In genomic region chr19:54674021-54674617, GRCh38 we compare ENCODE assay signal across 9 cellular contexts. TPM values are rescaled to one million over a fixed set of nuclear protein-coding genes. Genes with fewer than 3 reads are reported as not detected.
DNase-seq lines count a peak whose midpoint lies in the region; ATAC-seq and TF ChIP-seq lines count a peak whose summit lies in the region.
"Had no signal": no experiment of that assay in that cellular context is flagged by ENCODE, and none has a peak within 500 bp of the region (broad histone marks: within the 10 kb centered on the region; RNA-seq: fewer than 3 reads in every experiment).

No MANE protein-coding gene starts in this region.

- no peaks in the 10 kb centered on the region for H3K9me3 ChIP-seq in lower lobe of right lung

- ATAC-seq in lower lobe of right lung = peak in 1 of 2 donors; percentile 33

- H3K4me1 ChIP-seq in lower lobe of right lung = peaks cover 5% of the 10 kb centered on the region

- TF ChIP-seq CTCF in VCaP (conservative IDR thresholded peaks at IDR 0.05) = peak; percentile 94
- TF ChIP-seq CTCF in lower lobe of right lung (IDR thresholded peaks at IDR 0.05) = peak; percentile 59

- H3K4me3 ChIP-seq in lower lobe of right lung = no peak overlapping the region

- H3K27ac ChIP-seq in VCaP (no peak overlapping the region), lower lobe of right lung (no peak overlapping the region)

- peaks cover 9% of the 10 kb centered on the region for H3K27me3 ChIP-seq in lower lobe of right lung (ENCODE audit: low read depth)

- H3K36me3 ChIP-seq in lower lobe of right lung = no peaks in the 10 kb centered on the region

- intact Hi-C loops in lower lobe of right lung (cut with DNase I) (no loop called here), posterior vena cava (cut with DNase I) (no loop called here)

- DNase-seq in NCI-H1417 (lab: John Stamatoyannopoulos, UW) (peak in 2 of 3 experiments; percentile 21 to 49), NCI-H1417 treated with DMSO at 0.1 percent for 48 hours (lab: John Stamatoyannopoulos, UW) (no peak), NCI-H1092 treated with DMSO at 0.1 percent for 48 hours (lab: John Stamatoyannopoulos, UW) (peak; percentile 26), lower lobe of right lung (no peak), posterior vena cava (ENCODE audit: low spot score) (no peak), SKM-1 (lab: John Stamatoyannopoulos, UW; ENCODE audit: unreplicated experiment) (no peak), superior temporal gyrus (ENCODE audit: extremely low spot score) (no peak)

RNA-seq across cellular contexts. Expression of gene LILRB4, which starts 11.3 kb away (rescaled TPM):
- 43.7 TPM for total RNA-seq in lower lobe of right lung
- total RNA-seq in posterior vena cava = 1 to 10 TPM; 2.7 to 8.7 TPM
- total RNA-seq: CD4-positive, CD25-positive, alpha-beta regulatory T cell had no signal

RNA-seq across cellular contexts. Expression of gene LILRB1, which starts 43.8 kb away (rescaled TPM):
- total RNA-seq in lower lobe of right lung (43.3 TPM), posterior vena cava (1 to 10 TPM; 4.7 to 8.2 TPM)
- total RNA-seq: CD4-positive, CD25-positive, alpha-beta regulatory T cell had no signal

RNA-seq across cellular contexts. Expression of gene KIR3DL3, which starts 50.1 kb away (rescaled TPM):
- not detected for total RNA-seq in lower lobe of right lung
- total RNA-seq in posterior vena cava = not detected
- total RNA-seq: CD4-positive, CD25-positive, alpha-beta regulatory T cell had no signal

Comparison
In these comparisons a context has a peak if more than half of its experiments do, and no peak if none do; other contexts are left out.
1. DNase-seq: peak in NCI-H1417 (2 of 3) and NCI-H1092 treated with DMSO at 0.1 percent for 48 hours (single experiment); none in NCI-H1417 treated with DMSO at 0.1 percent for 48 hours (single experiment), lower lobe of right lung (single experiment), posterior vena cava (single experiment), SKM-1 (single experiment) and superior temporal gyrus (single experiment).